ENCODE assay signal across 9 cellular contexts in the genomic region with DNA sequence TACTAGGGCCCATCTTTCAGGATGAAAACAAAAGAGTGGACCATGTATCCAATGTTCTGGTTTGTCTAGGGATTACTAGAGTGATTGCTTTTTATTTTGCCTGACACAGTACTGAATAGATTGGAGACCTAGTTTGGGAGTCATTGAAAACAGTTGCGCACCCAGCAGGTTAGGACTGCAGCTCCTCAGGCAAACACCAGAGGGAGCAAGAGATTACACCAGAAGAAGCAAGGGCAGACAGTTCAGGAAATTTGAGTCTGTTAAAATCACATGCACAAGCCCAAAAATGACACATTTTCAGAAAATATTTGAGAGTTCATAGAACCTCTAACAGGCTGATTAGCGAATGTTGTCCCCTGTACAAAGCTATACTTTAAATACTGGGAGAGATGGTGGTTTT. TPM values are rescaled to one million over a fixed set of nuclear protein-coding genes. Genes with fewer than 3 reads are reported as not detected.
DNase-seq lines count a peak whose midpoint lies in the region; ATAC-seq, FAIRE-seq and TF ChIP-seq lines count a peak whose summit lies in the region.
"Had no signal": no experiment of that assay in that cellular context is flagged by ENCODE, and none has a peak within 500 bp of the region (broad histone marks: within the 10 kb centered on the region; RNA-seq: fewer than 3 reads in every experiment).

No MANE protein-coding gene starts in this region.

- H4K20me1 ChIP-seq in OCI-LY3 (ENCODE audit: insufficient read depth, low read length), result no peaks in the 10 kb centered on the region

- DNase-seq in AG20443 (ENCODE audit: low spot score) (peak; percentile 14), fibroblast of villous mesenchyme (ENCODE audit: low read depth) (no peak), frontal cortex (ENCODE audit: low spot score in 2 of 2) (no peak)
- no peak for DNase-seq in activated T-cell treated with anti-CD3 and anti-CD28 coated beads, Interleukin-2, amount 50 U/mL, for 1 hour

- H3K4me2 ChIP-seq in OCI-LY3 (ENCODE audit: low read length), result no peak overlapping the region

- H3K9ac ChIP-seq in OCI-LY3 (ENCODE audit: low read length), result no peak overlapping the region

- no peaks in the 10 kb centered on the region for H3K36me3 ChIP-seq in OCI-LY3 (replicated peaks; ENCODE audit: low read depth, low read length)

- TF ChIP-seq CTCF in OCI-LY3 (IDR thresholded peaks at IDR 0.05; ENCODE audit: low read depth, low read length) (peak; percentile 49), fibroblast of villous mesenchyme (IDR thresholded peaks at IDR 0.05; ENCODE audit: insufficient read depth, low read depth, low read length) (peak; percentile 27)

- H3K4me1 ChIP-seq in OCI-LY3 (ENCODE audit: low read length), result no peaks in the 10 kb centered on the region
- H3K4me1 ChIP-seq: body of pancreas had no signal

- no peak for FAIRE-seq in frontal cortex (lab: Jason Lieb, UNC)

- H2AFZ ChIP-seq in OCI-LY3 (ENCODE audit: low read depth, low read length), result no peak overlapping the region

- H3K27ac ChIP-seq in OCI-LY3 (ENCODE audit: low read length), result no peak overlapping the region
- H3K27ac ChIP-seq: body of pancreas had no signal

- H3K9me3 ChIP-seq in OCI-LY3 (ENCODE audit: insufficient read depth, low read length), result no peaks in the 10 kb centered on the region
- H3K9me3 ChIP-seq: body of pancreas had no signal

- H3K4me3 ChIP-seq in OCI-LY3 (ENCODE audit: low read length) (no peak overlapping the region), fibroblast of villous mesenchyme (ENCODE audit: low read depth, low read length) (no peak overlapping the region)
- H3K4me3 ChIP-seq: body of pancreas had no signal

- H3K79me2 ChIP-seq in OCI-LY3 (ENCODE audit: low read length), result no peaks in the 10 kb centered on the region

- peak; percentile 70 for ATAC-seq in GM19351 (IDR thresholded peaks at IDR 0.05; ENCODE audit: unreplicated experiment)
- ATAC-seq in GM19455 (IDR thresholded peaks at IDR 0.05; ENCODE audit: unreplicated experiment), result no peak
- ATAC-seq in GM18873 (IDR thresholded peaks at IDR 0.05; ENCODE audit: low FRiP score, unreplicated experiment), result no peak
- ATAC-seq: body of pancreas had no signal

- H3K27me3 ChIP-seq in OCI-LY3 (ENCODE audit: low read depth, low read length), result no peaks in the 10 kb centered on the region
- H3K27me3 ChIP-seq: body of pancreas had no signal

RNA-seq across cellular contexts. Expression of gene CYLC1, which starts 55.6 kb away (rescaled TPM):
- total RNA-seq in fibroblast of villous mesenchyme (not detected in 2 replicates), frontal cortex (under 0.01 TPM)
- total RNA-seq: body of pancreas had no signal
